ENCODE assay signal across 11 cellular contexts in the genomic region with DNA sequence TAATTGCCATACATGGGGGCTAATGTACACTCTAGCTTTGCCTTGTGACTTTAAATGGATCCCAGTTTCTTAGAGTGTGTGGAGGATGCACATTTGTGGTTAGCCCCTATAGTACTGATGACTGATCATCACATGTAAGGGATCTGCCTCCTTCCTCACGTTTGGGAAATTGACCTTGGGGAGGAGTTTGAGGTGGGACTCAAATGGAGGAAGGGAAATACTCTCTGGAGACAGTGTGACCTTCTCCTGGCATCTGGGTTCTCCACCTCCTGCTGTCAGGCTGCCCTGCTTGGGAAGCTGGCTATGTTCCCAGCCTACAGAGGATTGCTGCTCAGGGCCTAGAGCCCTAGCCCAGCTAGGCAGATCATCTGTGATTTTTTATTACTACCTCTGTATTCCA. TPM values are rescaled to one million over a fixed set of nuclear protein-coding genes. Genes with fewer than 3 reads are reported as not detected.
DNase-seq lines count a peak whose midpoint lies in the region; ATAC-seq and TF ChIP-seq lines count a peak whose summit lies in the region.
"Had no signal": no experiment of that assay in that cellular context is flagged by ENCODE, and none has a peak within 500 bp of the region (broad histone marks: within the 10 kb centered on the region; RNA-seq: fewer than 3 reads in every experiment).

No MANE protein-coding gene starts in this region.

- WGBS in gastroesophageal sphincter (ENCODE audit: low coverage in 1 of 2), 2 donors, result 20% methylated on average over 1 of the region's 1 CpG; no CpG with 5 or more reads in 1 of the 2 donors

- ATAC-seq in GM23338, result peak; percentile 79
- peak; percentile 56 for ATAC-seq in gastroesophageal sphincter
- ATAC-seq in naive thymus-derived CD8-positive, alpha-beta T cell, result no peak
- no peak for ATAC-seq in lower lobe of right lung
- ATAC-seq in HG03135 (IDR thresholded peaks at IDR 0.05; ENCODE audit: unreplicated experiment), result no peak
- ATAC-seq: left lung had no signal

- no peak overlapping the region for H3K27ac Mint-ChIP-seq in GM23338
- H3K27ac Mint-ChIP-seq in naive thymus-derived CD8-positive, alpha-beta T cell, result no peak overlapping the region

- peaks cover 3% of the 10 kb centered on the region; the same call in 1 of the 2 replicates for H4K20me1 ChIP-seq in GM23338 (replicated peaks; ENCODE audit: insufficient read depth)

- peaks cover 6% of the 10 kb centered on the region; the same call in 1 of the 2 replicates for H3K79me2 ChIP-seq in GM23338 (replicated peaks; ENCODE audit: insufficient read depth)

- H2AFZ ChIP-seq in GM23338, result no peak overlapping the region

- H3K4me1 Mint-ChIP-seq in GM23338, result peaks cover 22% of the 10 kb centered on the region; the same call in 2 of the 3 replicates
- peaks cover 2 to 18% (median 10%) of the 10 kb centered on the region in 4 donors for H3K4me1 Mint-ChIP-seq in naive thymus-derived CD8-positive, alpha-beta T cell

- H3K27me3 Mint-ChIP-seq in GM23338 (ENCODE audit: insufficient read depth, low read depth, poor library complexity), result no peaks in the 10 kb centered on the region
- H3K27me3 Mint-ChIP-seq in naive thymus-derived CD8-positive, alpha-beta T cell, result peaks cover 0 to 8% (median 3%) of the 10 kb centered on the region in 5 donors

- H3K4me3 Mint-ChIP-seq in GM23338, result no peak overlapping the region
- no peak overlapping the region for H3K4me3 Mint-ChIP-seq in naive thymus-derived CD8-positive, alpha-beta T cell

- H3K4me1 ChIP-seq in GM23338 (ENCODE audit: insufficient read depth), result peaks cover 11% of the 10 kb centered on the region; the same call in 1 of the 2 replicates
- peaks cover 30 to 88% (median 30%) of the 10 kb centered on the region in 3 donors for H3K4me1 ChIP-seq in gastroesophageal sphincter
- H3K4me1 ChIP-seq in lower lobe of right lung, result peaks cover 16% of the 10 kb centered on the region

- no peaks in the 10 kb centered on the region for H3K27me3 ChIP-seq in GM23338 (ENCODE audit: insufficient read depth)
- no peaks in the 10 kb centered on the region for H3K27me3 ChIP-seq in gastroesophageal sphincter
- H3K27me3 ChIP-seq in lower lobe of right lung (ENCODE audit: low read depth), result no peaks in the 10 kb centered on the region
- H3K27me3 ChIP-seq: left lung had no signal

- H3K27ac ChIP-seq in GM23338 (ENCODE audit: low read depth), result no peak overlapping the region
- H3K27ac ChIP-seq in gastroesophageal sphincter, result peak overlapping the region; percentile 1 to 63 (median 57)
- no peak overlapping the region for H3K27ac ChIP-seq in lower lobe of right lung
- H3K27ac ChIP-seq: left lung had no signal

- no peak for TF ChIP-seq POLR2A in gastroesophageal sphincter (IDR thresholded peaks at IDR 0.05)

- H3K9me3 Mint-ChIP-seq in GM23338, result no peaks in the 10 kb centered on the region
- no peaks in the 10 kb centered on the region for H3K9me3 Mint-ChIP-seq in naive thymus-derived CD8-positive, alpha-beta T cell

- H3K9me2 ChIP-seq in GM23338 (ENCODE audit: insufficient read depth), result no peaks in the 10 kb centered on the region

- POLR2A ChIA-PET in naive thymus-derived CD8-positive, alpha-beta T cell (lab: Charles Lee), result no interaction called here

- H3K36me3 Mint-ChIP-seq in GM23338 (ENCODE audit: low read depth), result no peaks in the 10 kb centered on the region
- no peaks in the 10 kb centered on the region for H3K36me3 Mint-ChIP-seq in naive thymus-derived CD8-positive, alpha-beta T cell

- intact Hi-C loops in lower lobe of right lung (cut with DNase I), result no loop called here

- no peak for TF ChIP-seq EP300 in gastroesophageal sphincter (IDR thresholded peaks at IDR 0.05)

- no peak for TF ChIP-seq CTCF in GM23338 (conservative IDR thresholded peaks at IDR 0.05; ENCODE audit: low read depth in 2 of 2)
- no peak for TF ChIP-seq CTCF in gastroesophageal sphincter (IDR thresholded peaks at IDR 0.05)
- TF ChIP-seq CTCF in lower lobe of right lung (IDR thresholded peaks at IDR 0.05), result no peak

- H3K4me3 ChIP-seq in GM23338 (no peak overlapping the region), gastroesophageal sphincter (no peak overlapping the region), lower lobe of right lung (no peak overlapping the region)
- H3K4me3 ChIP-seq: left lung had no signal

- no peaks in the 10 kb centered on the region for H3K36me3 ChIP-seq in GM23338 (ENCODE audit: insufficient read depth)
- H3K36me3 ChIP-seq in gastroesophageal sphincter, result no peaks in the 10 kb centered on the region
- no peaks in the 10 kb centered on the region for H3K36me3 ChIP-seq in lower lobe of right lung
- H3K36me3 ChIP-seq: left lung had no signal

- no peaks in the 10 kb centered on the region for H3F3A ChIP-seq in GM23338 (replicated peaks; ENCODE audit: low read depth)

- H3K4me2 ChIP-seq in GM23338, result no peak overlapping the region

- DNase-seq in GM23338 (ENCODE audit: low spot score) (peak; percentile 21), NCI-H446 (lab: John Stamatoyannopoulos, UW) (peak; percentile 32 to 79), renal cortical epithelial cell (ENCODE audit: low read depth) (peak; percentile 46), lower lobe of right lung (no peak), ecto neural progenitor cell (ENCODE audit: low spot score) (no peak)
- DNase-seq in naive thymus-derived CD8-positive, alpha-beta T cell, result no peak
- DNase-seq: activated naive CD4-positive, alpha-beta T cell treated with Interleukin-2 at 50 U/mL for 16 hours; stimulated activated CD4-positive, alpha-beta T cell treated with anti-CD3 and anti-CD28 coated beads, Interleukin-15, amount 100 ng/mL, for 24 hours had no signal

- H3K9me3 ChIP-seq in gastroesophageal sphincter, result no peaks in the 10 kb centered on the region
- H3K9me3 ChIP-seq in lower lobe of right lung, result no peaks in the 10 kb centered on the region
- H3K9me3 ChIP-seq: left lung had no signal

TF ChIP-seq in GM23338, 12 proteins besides CTCF, POLR2A, EP300 and RAD21 (continues in another document):
- TF ChIP-seq STAT1 (IDR thresholded peaks at IDR 0.05; ENCODE audit: unreplicated experiment) (no peak), EZH2phosphoT487 (IDR thresholded peaks at IDR 0.05; ENCODE audit: unreplicated experiment) (no peak), CREB1 (CRISPR knock-in tag; IDR thresholded peaks at IDR 0.05; ENCODE audit: low read depth) (no peak), NANOG (IDR thresholded peaks at IDR 0.05; ENCODE audit: borderline replicate concordance) (no peak)
- TF ChIP-seq, protein P1, sequence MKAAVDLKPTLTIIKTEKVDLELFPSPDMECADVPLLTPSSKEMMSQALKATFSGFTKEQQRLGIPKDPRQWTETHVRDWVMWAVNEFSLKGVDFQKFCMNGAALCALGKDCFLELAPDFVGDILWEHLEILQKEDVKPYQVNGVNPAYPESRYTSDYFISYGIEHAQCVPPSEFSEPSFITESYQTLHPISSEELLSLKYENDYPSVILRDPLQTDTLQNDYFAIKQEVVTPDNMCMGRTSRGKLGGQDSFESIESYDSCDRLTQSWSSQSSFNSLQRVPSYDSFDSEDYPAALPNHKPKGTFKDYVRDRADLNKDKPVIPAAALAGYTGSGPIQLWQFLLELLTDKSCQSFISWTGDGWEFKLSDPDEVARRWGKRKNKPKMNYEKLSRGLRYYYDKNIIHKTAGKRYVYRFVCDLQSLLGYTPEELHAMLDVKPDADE (IDR thresholded peaks at IDR 0.05), result no peak

RNA-seq across cellular contexts. Expression of gene PPM1L, which starts 48.7 kb away (rescaled TPM):
- total RNA-seq in GM23338 (2014; rRNA removed; shearing (Covaris generic)), result 20.9 and 26.4 TPM in 2 replicates
- 2.9 and 3.9 TPM in 2 replicates for polyA plus RNA-seq in GM23338 (2016; fragmentation: Nextera tagmentation; extraction: Ambion mirVana)
- total RNA-seq in gastroesophageal sphincter, result 10 to 100 TPM; 47.4 to 93.1 (median 60.6) TPM
- total RNA-seq in renal cortical epithelial cell, result 2.1 and 5.1 TPM in 2 replicates
- 1 to 10 TPM; 4.1 to 5.9 TPM for total RNA-seq in naive thymus-derived CD8-positive, alpha-beta T cell
- 1 to 10 TPM in 2 of 3 donors, under 1 TPM in 1; 0.46 to 1.9 (median 1.0) TPM for polyA plus RNA-seq in naive thymus-derived CD8-positive, alpha-beta T cell
- total RNA-seq in lower lobe of right lung, result 14.9 TPM

Comparison
In these comparisons a context has a peak if more than half of its experiments do, and no peak if none do; other contexts are left out.
1. ATAC-seq: peak in GM23338 (single experiment) and gastroesophageal sphincter (single experiment); none in naive thymus-derived CD8-positive, alpha-beta T cell (0 of 2), lower lobe of right lung (0 of 2) and HG03135 (single experiment).
2. DNase-seq: peak in GM23338 (single experiment), NCI-H446 (2 of 2) and renal cortical epithelial cell (single experiment); none in naive thymus-derived CD8-positive, alpha-beta T cell (0 of 10), lower lobe of right lung (single experiment) and ecto neural progenitor cell (single experiment).
3. H3K27ac ChIP-seq: peak in gastroesophageal sphincter (4 of 4); none in GM23338 (single experiment) and lower lobe of right lung (single experiment).